In genomic region chr1:104648269-104648691, GRCh38 we compare ENCODE assay signal across 8 cellular contexts.
A peak's percentile ranks its signal among the peaks of the same experiment; 100 is the strongest.
DNase-seq lines count a peak whose midpoint lies in the region; ATAC-seq and TF ChIP-seq lines count a peak whose summit lies in the region.

No MANE protein-coding gene starts in this region.

- POLR2A ChIA-PET in PC-9 (lab: Charles Lee; ENCODE audit: unreplicated experiment): no interaction called here

- DNase-seq in BE2C: peak; percentile 37
- peak; percentile 30 for DNase-seq in GM20000 (ENCODE audit: low spot score)
- peak; percentile 65 for DNase-seq in Karpas-422
- DNase-seq in PC-9: peak in 1 of 2 experiments; percentile 37
- DNase-seq in iPS-NIHi7 (ENCODE audit: extremely low spot score): peak; percentile 7
- no peak for DNase-seq in effector memory CD8-positive, alpha-beta T cell
- no peak for DNase-seq in heart left ventricle

- H3K4me2 ChIP-seq in Karpas-422 (ENCODE audit: low read depth, low read length, poor library complexity, severe bottlenecking) (no peak overlapping the region), PC-9 (no peak overlapping the region)

- H3K9me3 Mint-ChIP-seq in effector memory CD8-positive, alpha-beta T cell: peaks cover 6% of the 10 kb centered on the region in 2 donors

- H3K27ac ChIP-seq in Karpas-422 (ENCODE audit: low read length): no peak overlapping the region
- H3K27ac ChIP-seq in PC-9: no peak overlapping the region
- H3K27ac ChIP-seq in heart left ventricle: no peak overlapping the region

- peak; percentile 76 for TF ChIP-seq CTCF in BE2C (IDR thresholded peaks at IDR 0.05; ENCODE audit: low read depth, low read length)
- TF ChIP-seq CTCF in GM20000 (IDR thresholded peaks at IDR 0.05; ENCODE audit: extremely low read depth, missing control alignments): peak; percentile 19
- TF ChIP-seq CTCF in PC-9 (conservative IDR thresholded peaks at IDR 0.05): peak; percentile 79
- peak in 3 of 12 donors; percentile 18 to 25 (median 19) for TF ChIP-seq CTCF in heart left ventricle (IDR thresholded peaks at IDR 0.05)

- H3K79me2 ChIP-seq in Karpas-422 (ENCODE audit: low read length) (no peaks in the 10 kb centered on the region), PC-9 (ENCODE audit: low read depth) (no peaks in the 10 kb centered on the region)

- BruUV-seq in PC-9 (replicated peaks; lab: Mats Ljungman, UMichigan): no TSS peak

- intact Hi-C loops in PC-9 (cut with micrococcal nuclease; ENCODE audit: unreplicated experiment) (no loop called here), heart left ventricle (cut with DNase I) (no loop called here)

- H2AFZ ChIP-seq in Karpas-422 (ENCODE audit: low read length) (no peak overlapping the region), PC-9 (no peak overlapping the region)

- H3K9me3 ChIP-seq in BE2C (no peaks in the 10 kb centered on the region), Karpas-422 (ENCODE audit: low read length) (no peaks in the 10 kb centered on the region), PC-9 (ENCODE audit: insufficient read depth, low read depth) (no peaks in the 10 kb centered on the region), heart left ventricle (no peaks in the 10 kb centered on the region)

- ATAC-seq in GM18520 (IDR thresholded peaks at IDR 0.05; ENCODE audit: unreplicated experiment): no peak
- no peak for ATAC-seq in effector memory CD8-positive, alpha-beta T cell (replicated peaks)
- ATAC-seq in heart left ventricle: no peak

- no peaks in the 10 kb centered on the region for H3K4me1 Mint-ChIP-seq in effector memory CD8-positive, alpha-beta T cell (ENCODE audit: low read depth in 2 of 2)

- WGBS in heart left ventricle, 4 donors: 0 to 3% (median 1%) methylated on average over 1 of the region's 1 CpG

- H3K9me2 ChIP-seq in Karpas-422 (replicated peaks; ENCODE audit: insufficient read depth, low read length) (no peaks in the 10 kb centered on the region), PC-9 (ENCODE audit: insufficient read depth) (no peaks in the 10 kb centered on the region)

- H3K4me1 ChIP-seq in BE2C: no peaks in the 10 kb centered on the region
- H3K4me1 ChIP-seq in Karpas-422 (ENCODE audit: low read length): no peaks in the 10 kb centered on the region
- no peaks in the 10 kb centered on the region for H3K4me1 ChIP-seq in PC-9 (replicated peaks; ENCODE audit: insufficient read depth)
- no peaks in the 10 kb centered on the region for H3K4me1 ChIP-seq in heart left ventricle

- no peak overlapping the region for H3K9ac ChIP-seq in Karpas-422 (ENCODE audit: low read length)

- no peaks in the 10 kb centered on the region for H3F3A ChIP-seq in PC-9 (ENCODE audit: insufficient read depth, low read depth)

- H3K27me3 ChIP-seq in BE2C (no peaks in the 10 kb centered on the region), Karpas-422 (ENCODE audit: low read length) (no peaks in the 10 kb centered on the region), PC-9 (ENCODE audit: insufficient read depth, low read depth) (no peaks in the 10 kb centered on the region), heart left ventricle (no peaks in the 10 kb centered on the region)

- no peak for TF ChIP-seq POLR2A in heart left ventricle (IDR thresholded peaks at IDR 0.05)

- CTCF ChIA-PET in PC-9 (lab: Charles Lee): interaction anchor here (0.6 kb wide), 1 partner anchor 488 kb away, joined by 4 read pairs; no protein-coding TSS in a partner anchor

- no peaks in the 10 kb centered on the region for H4K20me1 ChIP-seq in Karpas-422 (ENCODE audit: insufficient read depth, low read depth, low read length)
- H4K20me1 ChIP-seq in PC-9 (ENCODE audit: insufficient read depth): no peaks in the 10 kb centered on the region

- H3K36me3 Mint-ChIP-seq in effector memory CD8-positive, alpha-beta T cell (ENCODE audit: insufficient read depth): no peaks in the 10 kb centered on the region

- no peak overlapping the region for H3K4me3 Mint-ChIP-seq in effector memory CD8-positive, alpha-beta T cell

- H3K27ac Mint-ChIP-seq in effector memory CD8-positive, alpha-beta T cell: no peak overlapping the region

- H3K27me3 Mint-ChIP-seq in effector memory CD8-positive, alpha-beta T cell: no peaks in the 10 kb centered on the region

- H3K36me3 ChIP-seq in BE2C (no peaks in the 10 kb centered on the region), Karpas-422 (ENCODE audit: insufficient read depth, low read length) (no peaks in the 10 kb centered on the region), PC-9 (ENCODE audit: low read depth) (no peaks in the 10 kb centered on the region), heart left ventricle (no peaks in the 10 kb centered on the region)

- no peak overlapping the region for H3K4me3 ChIP-seq in BE2C (ENCODE audit: low read depth, low read length)
- H3K4me3 ChIP-seq in Karpas-422 (ENCODE audit: low read length): no peak overlapping the region
- no peak overlapping the region for H3K4me3 ChIP-seq in PC-9
- no peak overlapping the region for H3K4me3 ChIP-seq in heart left ventricle

Comparison
In these comparisons a context has a peak if more than half of its experiments do, and no peak if none do; other contexts are left out.
1. DNase-seq: peak in BE2C (single experiment), GM20000 (single experiment), Karpas-422 (single experiment) and iPS-NIHi7 (single experiment); none in effector memory CD8-positive, alpha-beta T cell (0 of 3) and heart left ventricle (0 of 5).